ENCODE assay signal across 1 cellular context in genomic region chr6:34664270-34664971, GRCh38.
A peak's percentile ranks its signal among the peaks of the same experiment; 100 is the strongest.
TF ChIP-seq lines count a peak whose summit lies in the region.

No MANE protein-coding gene starts in this region.

TF ChIP-seq in SK-N-SH, 30 proteins besides CTCF, POLR2A, EP300 and RAD21 (continued from another document):
- TF ChIP-seq IRF3 (IDR thresholded peaks at IDR 0.05; ENCODE audit: low read depth, low read length), result no peak
- no peak for TF ChIP-seq PBX3 (IDR thresholded peaks at IDR 0.05)
- no peak for TF ChIP-seq POLR2AphosphoS5 (IDR thresholded peaks at IDR 0.05; ENCODE audit: low read depth, low read length)
- TF ChIP-seq FOSL2 (IDR thresholded peaks at IDR 0.05; ENCODE audit: borderline replicate concordance, low read depth), result peak; percentile 15; the same call in 1 of the 2 replicates
- TF ChIP-seq NFIC (IDR thresholded peaks at IDR 0.05; ENCODE audit: borderline replicate concordance), result no peak
- TF ChIP-seq USF2 (IDR thresholded peaks at IDR 0.05; ENCODE audit: borderline replicate concordance, low read depth, low read length), result no peak
